ENCODE assay signal across 1 cellular context in genomic region chr2:175167792-175168563, GRCh38.
TF ChIP-seq lines count a peak whose summit lies in the region.

A gene with protein sequence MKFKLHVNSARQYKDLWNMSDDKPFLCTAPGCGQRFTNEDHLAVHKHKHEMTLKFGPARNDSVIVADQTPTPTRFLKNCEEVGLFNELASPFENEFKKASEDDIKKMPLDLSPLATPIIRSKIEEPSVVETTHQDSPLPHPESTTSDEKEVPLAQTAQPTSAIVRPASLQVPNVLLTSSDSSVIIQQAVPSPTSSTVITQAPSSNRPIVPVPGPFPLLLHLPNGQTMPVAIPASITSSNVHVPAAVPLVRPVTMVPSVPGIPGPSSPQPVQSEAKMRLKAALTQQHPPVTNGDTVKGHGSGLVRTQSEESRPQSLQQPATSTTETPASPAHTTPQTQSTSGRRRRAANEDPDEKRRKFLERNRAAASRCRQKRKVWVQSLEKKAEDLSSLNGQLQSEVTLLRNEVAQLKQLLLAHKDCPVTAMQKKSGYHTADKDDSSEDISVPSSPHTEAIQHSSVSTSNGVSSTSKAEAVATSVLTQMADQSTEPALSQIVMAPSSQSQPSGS (minus strand): TSS chr2:175168203. CDS start chr2:175136443, 31,760 bp downstream.

TF ChIP-seq in K562, 482 proteins besides CTCF, POLR2A, EP300 and RAD21 (continued from another document and continues in another):
- TF ChIP-seq ZFP91 (CRISPR knock-in tag; IDR thresholded peaks at IDR 0.05) (peak; percentile 79), TRIM24 (IDR thresholded peaks at IDR 0.05) (peak; percentile 40 to 62; a peak in 3 of 4 replicates), IRF1 (CRISPR knock-in tag; IDR thresholded peaks at IDR 0.05; ENCODE audit: borderline replicate concordance) (no peak; the same call in 1 of the 2 replicates), TRIM25 (IDR thresholded peaks at IDR 0.05; ENCODE audit: borderline replicate concordance) (peak; percentile 91; the same call in 1 of the 2 replicates), SMARCE1 (IDR thresholded peaks at IDR 0.05) (0 out of 2 replicates have a peak, but pooled peaks have one; percentile 9), LEF1 (IDR thresholded peaks at IDR 0.05) (peak; percentile 13; the same call in 1 of the 2 replicates), RHOXF2B (CRISPR knock-in tag; conservative IDR thresholded peaks at IDR 0.05) (peak; percentile 56; the same call in 1 of the 2 replicates), EWSR1 (IDR thresholded peaks at IDR 0.05; ENCODE audit: borderline replicate concordance, low read depth, partially characterized antibody) (no peak), MITF (IDR thresholded peaks at IDR 0.05) (peak; percentile 63; the same call in 1 of the 2 replicates), POLR2AphosphoS5 (IDR thresholded peaks at IDR 0.05; ENCODE audit: control insufficient read depth, insufficient read depth, low read depth, low read length) (peak; percentile 65; the same call in 1 of the 2 replicates), HDAC6 (IDR thresholded peaks at IDR 0.05; ENCODE audit: low read depth, low read length) (no peak; the same call in 1 of the 2 replicates), ZNF764 (CRISPR knock-in tag; IDR thresholded peaks at IDR 0.05; ENCODE audit: low read depth) (no peak), ZKSCAN8 (CRISPR knock-in tag; IDR thresholded peaks at IDR 0.05) (no peak), ZBTB2 (IDR thresholded peaks at IDR 0.05) (no peak; the same call in 1 of the 2 replicates), ZNF778 (CRISPR knock-in tag; IDR thresholded peaks at IDR 0.05) (no peak), RCOR1 (IDR thresholded peaks at IDR 0.05; ENCODE audit: borderline replicate concordance in 1 of 2, low read depth in 2 of 2, low read length in 2 of 2) (0 out of 4 replicates have a peak, but pooled peaks of 1 of the 2 experiments have one; percentile 20), HDAC1 (IDR thresholded peaks at IDR 0.05) (peak in 1 of 2 experiments; percentile 90; a peak in 2 of 4 replicates), ZNF589 (CRISPR knock-in tag; IDR thresholded peaks at IDR 0.05; ENCODE audit: low read depth) (no peak), ZNF174 (CRISPR knock-in tag; IDR thresholded peaks at IDR 0.05) (no peak), ZBTB40 (IDR thresholded peaks at IDR 0.05) (peak; percentile 41; the same call in 1 of the 2 replicates), ZBTB40 (CRISPR knock-in tag; IDR thresholded peaks at IDR 0.05) (0 out of 2 replicates have a peak, but pooled peaks have one; percentile 3), TAF1 (IDR thresholded peaks at IDR 0.05; ENCODE audit: control insufficient read depth, extremely low read depth, insufficient read depth, low read length, severe bottlenecking) (peak; percentile 69), RFX5 (IDR thresholded peaks at IDR 0.05; ENCODE audit: low read depth, low read length) (no peak), IFI16 (CRISPR knock-in tag; IDR thresholded peaks at IDR 0.05) (no peak), KLF1 (tag; IDR thresholded peaks at IDR 0.05) (0 out of 2 replicates have a peak, but pooled peaks have one; percentile 52), PRMT5 (CRISPR knock-in tag; IDR thresholded peaks at IDR 0.05) (no peak), GTF2F1 (IDR thresholded peaks at IDR 0.05; ENCODE audit: low read depth, low read length) (peak; percentile 72; the same call in 1 of the 2 replicates), ATF7 (IDR thresholded peaks at IDR 0.05) (peak; percentile 50; the same call in 1 of the 2 replicates), SIN3B (IDR thresholded peaks at IDR 0.05; ENCODE audit: low read depth) (peak; percentile 56; the same call in 1 of the 2 replicates)
- TF ChIP-seq, protein P1, sequence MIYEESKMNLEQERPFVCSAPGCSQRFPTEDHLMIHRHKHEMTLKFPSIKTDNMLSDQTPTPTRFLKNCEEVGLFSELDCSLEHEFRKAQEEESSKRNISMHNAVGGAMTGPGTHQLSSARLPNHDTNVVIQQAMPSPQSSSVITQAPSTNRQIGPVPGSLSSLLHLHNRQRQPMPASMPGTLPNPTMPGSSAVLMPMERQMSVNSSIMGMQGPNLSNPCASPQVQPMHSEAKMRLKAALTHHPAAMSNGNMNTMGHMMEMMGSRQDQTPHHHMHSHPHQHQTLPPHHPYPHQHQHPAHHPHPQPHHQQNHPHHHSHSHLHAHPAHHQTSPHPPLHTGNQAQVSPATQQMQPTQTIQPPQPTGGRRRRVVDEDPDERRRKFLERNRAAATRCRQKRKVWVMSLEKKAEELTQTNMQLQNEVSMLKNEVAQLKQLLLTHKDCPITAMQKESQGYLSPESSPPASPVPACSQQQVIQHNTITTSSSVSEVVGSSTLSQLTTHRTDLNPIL (CRISPR knock-in tag; IDR thresholded peaks at IDR 0.05) = no peak
- TF ChIP-seq, protein P2, sequence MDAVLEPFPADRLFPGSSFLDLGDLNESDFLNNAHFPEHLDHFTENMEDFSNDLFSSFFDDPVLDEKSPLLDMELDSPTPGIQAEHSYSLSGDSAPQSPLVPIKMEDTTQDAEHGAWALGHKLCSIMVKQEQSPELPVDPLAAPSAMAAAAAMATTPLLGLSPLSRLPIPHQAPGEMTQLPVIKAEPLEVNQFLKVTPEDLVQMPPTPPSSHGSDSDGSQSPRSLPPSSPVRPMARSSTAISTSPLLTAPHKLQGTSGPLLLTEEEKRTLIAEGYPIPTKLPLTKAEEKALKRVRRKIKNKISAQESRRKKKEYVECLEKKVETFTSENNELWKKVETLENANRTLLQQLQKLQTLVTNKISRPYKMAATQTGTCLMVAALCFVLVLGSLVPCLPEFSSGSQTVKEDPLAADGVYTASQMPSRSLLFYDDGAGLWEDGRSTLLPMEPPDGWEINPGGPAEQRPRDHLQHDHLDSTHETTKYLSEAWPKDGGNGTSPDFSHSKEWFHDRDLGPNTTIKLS (IDR thresholded peaks at IDR 0.05; ENCODE audit: borderline replicate concordance, low read depth) = peak; percentile 91
